In the genomic region with DNA sequence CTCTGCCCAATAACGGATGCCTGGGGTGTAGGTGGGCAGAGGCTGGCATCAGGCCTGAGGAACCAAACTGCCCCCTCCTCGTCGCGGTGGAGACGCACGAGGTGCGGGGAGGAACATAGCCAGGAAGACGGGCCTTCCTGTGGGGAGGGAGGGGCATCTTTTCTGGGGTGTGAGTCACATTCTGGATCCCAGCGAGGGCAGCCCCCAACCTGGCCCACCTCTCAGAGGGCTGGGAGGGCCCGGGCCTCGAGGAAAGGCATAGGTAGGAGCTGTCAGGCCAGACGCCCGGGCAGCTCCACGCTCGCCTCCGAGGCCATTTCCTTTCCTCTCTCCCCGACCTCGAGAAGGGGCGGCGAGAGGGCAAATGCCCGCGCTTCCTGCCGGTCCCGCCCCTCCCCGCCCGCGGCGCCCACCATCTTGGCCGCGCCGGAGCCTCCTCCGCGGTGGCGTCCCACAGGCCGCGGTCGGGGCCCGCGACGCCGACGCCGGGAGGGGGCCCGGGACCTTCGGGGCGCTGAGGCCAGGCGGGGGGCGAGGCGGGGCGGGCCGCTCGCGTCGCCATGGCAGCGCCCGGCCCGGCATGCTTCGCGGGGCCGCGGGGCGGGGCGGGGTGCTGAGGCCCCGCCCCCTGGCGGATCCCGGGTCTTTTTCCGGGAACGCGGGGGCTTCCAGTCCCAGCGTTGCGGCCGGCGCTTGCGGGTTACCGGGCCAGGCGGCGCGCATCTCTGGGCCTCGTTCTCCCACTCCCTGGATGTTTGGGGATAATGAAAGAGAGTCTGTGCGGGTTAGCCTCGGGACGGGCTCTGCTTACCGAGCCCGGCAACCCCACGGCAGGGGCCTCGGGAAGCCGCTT, we compare ENCODE assay signal across 8 cellular contexts. TPM values are rescaled to one million over a fixed set of nuclear protein-coding genes. Genes with fewer than 3 reads are reported as not detected.
DNase-seq lines count a peak whose midpoint lies in the region; ATAC-seq and TF ChIP-seq lines count a peak whose summit lies in the region.

No MANE protein-coding gene starts in this region.

- no peak for TF ChIP-seq RAD21 in neural cell (conservative IDR thresholded peaks at IDR 0.05)

- H3K27me3 ChIP-seq in neural cell (ENCODE audit: insufficient read depth, low read depth, low read length) = no peaks in the 10 kb centered on the region

- CTCF ChIA-PET in RWPE1 (lab: Yijun Ruan, JAX) = interaction anchor here (0.8 to 1.0 kb wide), 2 partner anchors 32 to 52 kb away, joined by 3 to 4 read pairs; no protein-coding TSS in a partner anchor

- ATAC-seq in GM19025 (IDR thresholded peaks at IDR 0.05; ENCODE audit: low read depth, unreplicated experiment) (peak; percentile 48), HG03571 (IDR thresholded peaks at IDR 0.05; ENCODE audit: unreplicated experiment) (peak; percentile 43)
- ATAC-seq in stimulated activated naive CD8-positive, alpha-beta T cell treated with anti-CD3 and anti-CD28 coated beads, Interleukin-15, amount 100 ng/mL, for 72 hours = peak; percentile 79

- H3K9me3 Mint-ChIP-seq in stimulated activated naive CD8-positive, alpha-beta T cell treated with anti-CD3 and anti-CD28 coated beads, Interleukin-15, amount 100 ng/mL, for 72 hours = no peaks in the 10 kb centered on the region

- no peaks in the 10 kb centered on the region for H3K36me3 ChIP-seq in neural cell (ENCODE audit: insufficient read depth, low read length)

- H2AFZ ChIP-seq in neural cell (ENCODE audit: low read depth, low read length) = no peak overlapping the region

- H4K20me1 ChIP-seq in neural cell (ENCODE audit: insufficient read depth) = no peaks in the 10 kb centered on the region

- POLR2A ChIA-PET in RWPE1 (lab: Yijun Ruan, JAX; ENCODE audit: low non-redundant PET) = interaction anchor here (1.3 kb wide), 1 partner anchor 11 kb away, joined by 4 read pairs; no protein-coding TSS in a partner anchor

- H3K27ac ChIP-seq in RWPE1 (peak overlapping the region; percentile 100), neural cell (ENCODE audit: low read length) (peak overlapping the region; percentile 93)

- TF ChIP-seq EP300 in neural cell (conservative IDR thresholded peaks at IDR 0.05; ENCODE audit: poor library complexity, severe bottlenecking) = no peak

- peak; percentile 86 for DNase-seq in AG08396 (ENCODE audit: low spot score)
- peak; percentile 79 for DNase-seq in RWPE1 (ENCODE audit: low spot score)
- peak; percentile 65 for DNase-seq in activated T-helper 9 cell treated with anti-CD3 and anti-CD28 coated beads, Interleukin-2, amount 50 U/mL, for 16 hours (ENCODE audit: low read depth)
- peak; percentile 66 for DNase-seq in fibroblast of villous mesenchyme (ENCODE audit: low read depth)
- DNase-seq in stimulated activated naive CD8-positive, alpha-beta T cell treated with anti-CD3 and anti-CD28 coated beads, Interleukin-15, amount 100 ng/mL, for 72 hours = peak; percentile 60 to 79

- H3K4me3 ChIP-seq in fibroblast of villous mesenchyme (ENCODE audit: low read depth, low read length) (peak overlapping the region; percentile 70), neural cell (ENCODE audit: low read length) (peak overlapping the region; percentile 80)

- H3K9ac ChIP-seq in neural cell (ENCODE audit: low read length) = peak overlapping the region; percentile 91

- H3F3A ChIP-seq in neural cell (ENCODE audit: insufficient read depth, low read length, poor library complexity, severe bottlenecking) = peaks cover 4% of the 10 kb centered on the region

- TF ChIP-seq CTCF in RWPE1 (conservative IDR thresholded peaks at IDR 0.05; ENCODE audit: low read depth) (no peak), fibroblast of villous mesenchyme (IDR thresholded peaks at IDR 0.05; ENCODE audit: insufficient read depth, low read depth, low read length) (no peak), neural cell (IDR thresholded peaks at IDR 0.05; ENCODE audit: poor library complexity, severe bottlenecking) (peak; percentile 15)

- peak overlapping the region; percentile 87 to 93 for H3K4me3 Mint-ChIP-seq in stimulated activated naive CD8-positive, alpha-beta T cell treated with anti-CD3 and anti-CD28 coated beads, Interleukin-15, amount 100 ng/mL, for 72 hours

- no peaks in the 10 kb centered on the region for H3K27me3 Mint-ChIP-seq in stimulated activated naive CD8-positive, alpha-beta T cell treated with anti-CD3 and anti-CD28 coated beads, Interleukin-15, amount 100 ng/mL, for 72 hours

- peaks cover 94% of the 10 kb centered on the region for H3K4me1 Mint-ChIP-seq in stimulated activated naive CD8-positive, alpha-beta T cell treated with anti-CD3 and anti-CD28 coated beads, Interleukin-15, amount 100 ng/mL, for 72 hours

- peaks cover 85% of the 10 kb centered on the region for H3K79me2 ChIP-seq in neural cell (replicated peaks; ENCODE audit: insufficient read depth, low read length)

- peak overlapping the region; percentile 93 for H3K4me2 ChIP-seq in neural cell (ENCODE audit: low read length)

- no peaks in the 10 kb centered on the region for H3K9me2 ChIP-seq in neural cell (ENCODE audit: insufficient read depth, low read length)

- H3K9me3 ChIP-seq in neural cell (ENCODE audit: low read length) = no peaks in the 10 kb centered on the region

- H3K27ac Mint-ChIP-seq in stimulated activated naive CD8-positive, alpha-beta T cell treated with anti-CD3 and anti-CD28 coated beads, Interleukin-15, amount 100 ng/mL, for 72 hours = peak overlapping the region; percentile 94 to 98

TF ChIP-seq in neural cell, 6 proteins besides CTCF, POLR2A, EP300 and RAD21:
- TF ChIP-seq SMC3 (conservative IDR thresholded peaks at IDR 0.05; ENCODE audit: poor library complexity) (peak; percentile 38), POLR2AphosphoS5 (IDR thresholded peaks at IDR 0.05) (peak; percentile 81), MXI1 (conservative IDR thresholded peaks at IDR 0.05; ENCODE audit: poor library complexity, severe bottlenecking) (peak; percentile 41), EZH2 (IDR thresholded peaks at IDR 0.05; ENCODE audit: borderline replicate concordance, insufficient read depth, low read length, poor library complexity, severe bottlenecking) (no peak), TAF1 (IDR thresholded peaks at IDR 0.05; ENCODE audit: low read depth) (peak; percentile 91)
- TF ChIP-seq, protein P1, sequence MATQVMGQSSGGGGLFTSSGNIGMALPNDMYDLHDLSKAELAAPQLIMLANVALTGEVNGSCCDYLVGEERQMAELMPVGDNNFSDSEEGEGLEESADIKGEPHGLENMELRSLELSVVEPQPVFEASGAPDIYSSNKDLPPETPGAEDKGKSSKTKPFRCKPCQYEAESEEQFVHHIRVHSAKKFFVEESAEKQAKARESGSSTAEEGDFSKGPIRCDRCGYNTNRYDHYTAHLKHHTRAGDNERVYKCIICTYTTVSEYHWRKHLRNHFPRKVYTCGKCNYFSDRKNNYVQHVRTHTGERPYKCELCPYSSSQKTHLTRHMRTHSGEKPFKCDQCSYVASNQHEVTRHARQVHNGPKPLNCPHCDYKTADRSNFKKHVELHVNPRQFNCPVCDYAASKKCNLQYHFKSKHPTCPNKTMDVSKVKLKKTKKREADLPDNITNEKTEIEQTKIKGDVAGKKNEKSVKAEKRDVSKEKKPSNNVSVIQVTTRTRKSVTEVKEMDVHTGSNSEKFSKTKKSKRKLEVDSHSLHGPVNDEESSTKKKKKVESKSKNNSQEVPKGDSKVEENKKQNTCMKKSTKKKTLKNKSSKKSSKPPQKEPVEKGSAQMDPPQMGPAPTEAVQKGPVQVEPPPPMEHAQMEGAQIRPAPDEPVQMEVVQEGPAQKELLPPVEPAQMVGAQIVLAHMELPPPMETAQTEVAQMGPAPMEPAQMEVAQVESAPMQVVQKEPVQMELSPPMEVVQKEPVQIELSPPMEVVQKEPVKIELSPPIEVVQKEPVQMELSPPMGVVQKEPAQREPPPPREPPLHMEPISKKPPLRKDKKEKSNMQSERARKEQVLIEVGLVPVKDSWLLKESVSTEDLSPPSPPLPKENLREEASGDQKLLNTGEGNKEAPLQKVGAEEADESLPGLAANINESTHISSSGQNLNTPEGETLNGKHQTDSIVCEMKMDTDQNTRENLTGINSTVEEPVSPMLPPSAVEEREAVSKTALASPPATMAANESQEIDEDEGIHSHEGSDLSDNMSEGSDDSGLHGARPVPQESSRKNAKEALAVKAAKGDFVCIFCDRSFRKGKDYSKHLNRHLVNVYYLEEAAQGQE (IDR thresholded peaks at IDR 0.05; ENCODE audit: borderline replicate concordance) = peak; percentile 67

RNA-seq across cellular contexts. Expression of a gene that starts 13.2 kb away (rescaled TPM):
- total RNA-seq in fibroblast of villous mesenchyme = 16.0 and 24.2 TPM in 2 replicates
- 16.9 and 21.0 TPM in 2 replicates for polyA plus RNA-seq in neural cell
- polyA minus RNA-seq in neural cell = 54.1 and 59.6 TPM in 2 replicates

Comparison
In these comparisons a context has a peak if more than half of its experiments do, and no peak if none do; other contexts are left out.
1. Peak in every context shown above with its lines: DNase-seq, ATAC-seq, H3K4me3 ChIP-seq and H3K27ac ChIP-seq.